In genomic region chr22:29766632-29767288, GRCh38 we compare ENCODE assay signal across 8 cellular contexts. TPM values are rescaled to one million over a fixed set of nuclear protein-coding genes. Genes with fewer than 3 reads are reported as not detected.
DNase-seq lines count a peak whose midpoint lies in the region; ATAC-seq and TF ChIP-seq lines count a peak whose summit lies in the region.

ZMAT5 (minus strand) TSS chr22:29767007; CDS start chr22:29748544, 18,463 bp downstream.

- H3K36me3 Mint-ChIP-seq in activated T-cell treated with anti-CD3 and anti-CD28 coated beads, Interleukin-2, amount 50 U/mL, for 4 hours (ENCODE audit: insufficient read depth): peaks cover 14% of the 10 kb centered on the region

- BruUV-seq in Panc1 (replicated peaks; lab: Mats Ljungman, UMichigan): no TSS peak

- H3K9me3 ChIP-seq in Panc1 (ENCODE audit: control insufficient read depth, insufficient read depth, low read depth, low read length): no peaks in the 10 kb centered on the region
- no peaks in the 10 kb centered on the region for H3K9me3 ChIP-seq in mucosa of rectum (ENCODE audit: control insufficient read depth in 2 of 2, low read length in 2 of 2)

- H3K9me3 Mint-ChIP-seq in activated T-cell treated with anti-CD3 and anti-CD28 coated beads, Interleukin-2, amount 50 U/mL, for 4 hours: no peaks in the 10 kb centered on the region

- peak within 1 kb of the TSS; percentile 94 to 96 for H3K9ac ChIP-seq in mucosa of rectum (ENCODE audit: low read depth in 1 of 2, low read length in 2 of 2)

- ATAC-seq in GM21717 (IDR thresholded peaks at IDR 0.05; ENCODE audit: unreplicated experiment) (peak; percentile 76), Panc1 (peak; percentile 99)
- peak; percentile 98 to 99 for ATAC-seq in activated T-cell treated with anti-CD3 and anti-CD28 coated beads, Interleukin-2, amount 50 U/mL, for 4 hours

- in situ Hi-C loops in Panc1 (cut with HindIII; ENCODE audit: low pct_unique_long_range_greater_than_20kb, low sequenced_read_pairs): no loop called here

- DNase-seq in DMS153 (lab: John Stamatoyannopoulos, UW) (peak; percentile 97), KG1 (lab: John Stamatoyannopoulos, UW) (peak; percentile 95), Panc1 (ENCODE audit: low read depth, low spot score) (peak; percentile 80), erythroblast (lab: John Stamatoyannopoulos, UW) (peak; percentile 95 to 96)
- peak; percentile 85 for DNase-seq in activated T-cell treated with anti-CD3 and anti-CD28 coated beads, Interleukin-2, amount 50 U/mL, for 4 hours
- DNase-seq in stimulated activated CD8-positive, alpha-beta memory T cell treated with anti-CD3 and anti-CD28 coated beads, Interleukin-4, amount 100 ng/mL, for 48 hours: peak; percentile 92

- TF ChIP-seq POLR2A in erythroblast (IDR thresholded peaks at IDR 0.05; ENCODE audit: low read length): peak; percentile 85

- H3K27me3 Mint-ChIP-seq in activated T-cell treated with anti-CD3 and anti-CD28 coated beads, Interleukin-2, amount 50 U/mL, for 4 hours (ENCODE audit: low read depth): no peaks in the 10 kb centered on the region

- intact Hi-C loops in Panc1 (cut with micrococcal nuclease; ENCODE audit: unreplicated experiment): no loop called here

- H3K4me3 ChIP-seq in Panc1 (ENCODE audit: low read depth in 2 of 2, low read length in 2 of 2): peak within 1 kb of the TSS; percentile 97 to 98
- H3K4me3 ChIP-seq in mucosa of rectum (ENCODE audit: low read length in 2 of 2): peak within 1 kb of the TSS; percentile 88 to 92

- peak within 1 kb of the TSS; percentile 100 for H3K4me3 Mint-ChIP-seq in activated T-cell treated with anti-CD3 and anti-CD28 coated beads, Interleukin-2, amount 50 U/mL, for 4 hours

- H3K4me1 ChIP-seq in Panc1 (ENCODE audit: control insufficient read depth, insufficient read depth, low read length) (peaks cover 6% of the 10 kb centered on the region; the same call in 1 of the 2 replicates), mucosa of rectum (ENCODE audit: control insufficient read depth in 2 of 2, insufficient read depth in 2 of 2, low read length in 2 of 2) (peaks cover 12 to 18% of the 10 kb centered on the region in 2 donors)

- POLR2A ChIA-PET in Panc1 (lab: Charles Lee): interaction anchor here (0.6 kb wide), 1 partner anchor 391 kb away, joined by 4 read pairs; no protein-coding TSS in a partner anchor

- H3K4me1 Mint-ChIP-seq in activated T-cell treated with anti-CD3 and anti-CD28 coated beads, Interleukin-2, amount 50 U/mL, for 4 hours (ENCODE audit: low read depth): peaks cover 30% of the 10 kb centered on the region

- CTCF ChIA-PET in Panc1 (lab: Charles Lee): no interaction called here

- H3K36me3 ChIP-seq in Panc1 (ENCODE audit: control insufficient read depth, insufficient read depth, low read length) (no peaks in the 10 kb centered on the region; the same call in 1 of the 2 replicates), mucosa of rectum (ENCODE audit: control insufficient read depth in 2 of 2, insufficient read depth in 2 of 2, low read length in 2 of 2) (peaks cover 14 to 22% of the 10 kb centered on the region in 2 donors)

- peak within 1 kb of the TSS; percentile 96 for H3K27ac ChIP-seq in Panc1 (ENCODE audit: low read length)
- peak within 1 kb of the TSS; percentile 92 to 94 for H3K27ac ChIP-seq in mucosa of rectum (ENCODE audit: low read depth in 2 of 2, low read length in 2 of 2)

- no peak for TF ChIP-seq CTCF in Panc1 (IDR thresholded peaks at IDR 0.05)

- H3K27me3 ChIP-seq in Panc1 (ENCODE audit: control insufficient read depth, insufficient read depth, low read length) (no peaks in the 10 kb centered on the region), mucosa of rectum (ENCODE audit: control insufficient read depth in 2 of 2, insufficient read depth in 2 of 2, low read length in 2 of 2) (no peaks in the 10 kb centered on the region)

RNA-seq across cellular contexts. Expression of gene ZMAT5, which starts in this region (rescaled TPM):
- 22.4 TPM for total RNA-seq in Panc1 (2021; ENCODE audit: unreplicated experiment)
- polyA plus RNA-seq in Panc1 (2012; ENCODE audit: insufficient read length): 30.5 TPM
- 10 to 100 TPM; 23.9 to 27.8 (median 26.5) TPM for total RNA-seq in activated T-cell treated with anti-CD3 and anti-CD28 coated beads, Interleukin-2, amount 50 U/mL, for 4 hours

Comparison
In these comparisons a context has a peak if more than half of its experiments do, and no peak if none do; other contexts are left out.
1. Peak in every context shown above with its lines: DNase-seq, ATAC-seq, H3K4me3 ChIP-seq and H3K27ac ChIP-seq.